Comparison of ENCODE assay signal across 8 cellular contexts in genomic region chr11:35040221-35040942, GRCh38.
DNase-seq lines count a peak whose midpoint lies in the region; ATAC-seq and TF ChIP-seq lines count a peak whose summit lies in the region.

No MANE protein-coding gene starts in this region.

- POLR2A ChIA-PET in HEK293T (lab: Yijun Ruan, JAX): no interaction called here

- H3K36me3 Mint-ChIP-seq in effector memory CD8-positive, alpha-beta T cell (ENCODE audit: insufficient read depth): peaks cover 18% of the 10 kb centered on the region

- DNase-seq in AG10803 (ENCODE audit: low read depth) (peak; percentile 68), HEK293T (ENCODE audit: extremely low spot score) (no peak), NCI-H1092 treated with DMSO at 0.1 percent for 48 hours (lab: John Stamatoyannopoulos, UW) (no peak)
- peak; percentile 58 to 70 (median 59) for DNase-seq in effector memory CD8-positive, alpha-beta T cell
- peak in 2 of 3 donors; percentile 38 to 47 for DNase-seq in stimulated activated CD4-positive, alpha-beta T cell treated with anti-CD3 and anti-CD28 coated beads, TNF-alpha, amount 100 ng/mL, for 1 hour (ENCODE audit: low read depth in 3 of 3, low spot score in 1 of 3)

- no peaks in the 10 kb centered on the region for H3K27me3 Mint-ChIP-seq in effector memory CD8-positive, alpha-beta T cell

- H3K4me3 Mint-ChIP-seq in effector memory CD8-positive, alpha-beta T cell: peak overlapping the region; percentile 62 to 78

- ATAC-seq in GM19397 (IDR thresholded peaks at IDR 0.05; ENCODE audit: unreplicated experiment) (peak; percentile 60), HG03457 (IDR thresholded peaks at IDR 0.05; ENCODE audit: unreplicated experiment) (peak; percentile 61)
- ATAC-seq in activated CD4-positive, CD25-positive, alpha-beta regulatory T cell treated with anti-CD3 and anti-CD28 coated beads, Interleukin-2, amount 50 U/mL, for 24 hours: peak; percentile 89 to 92
- ATAC-seq in effector memory CD8-positive, alpha-beta T cell (replicated peaks): peak; percentile 86

- CTCF ChIA-PET in HEK293T (lab: Yijun Ruan, JAX): no interaction called here

- H3K27ac Mint-ChIP-seq in effector memory CD8-positive, alpha-beta T cell: peak overlapping the region; percentile 91 to 98

- no peaks in the 10 kb centered on the region for H3K9me3 Mint-ChIP-seq in effector memory CD8-positive, alpha-beta T cell

- no peak overlapping the region for H3K4me3 ChIP-seq in AG10803 (ENCODE audit: low read length)

- TF ChIP-seq CTCF in AG10803 (conservative IDR thresholded peaks at IDR 0.05; ENCODE audit: low read length): no peak

- H3K4me1 Mint-ChIP-seq in effector memory CD8-positive, alpha-beta T cell (ENCODE audit: low read depth in 2 of 2): peaks cover 20 to 33% of the 10 kb centered on the region in 2 donors

TF ChIP-seq in HEK293T, 16 proteins besides CTCF, POLR2A, EP300 and RAD21:
- TF ChIP-seq SP1 (IDR thresholded peaks at IDR 0.05) (no peak), ARNT (IDR thresholded peaks at IDR 0.05) (no peak), BHLHE40 (IDR thresholded peaks at IDR 0.05; ENCODE audit: borderline replicate concordance) (no peak), L3MBTL2 (conservative IDR thresholded peaks at IDR 0.05) (no peak), CTBP1 (IDR thresholded peaks at IDR 0.05; ENCODE audit: borderline replicate concordance) (no peak), FOXK2 (IDR thresholded peaks at IDR 0.05) (no peak), FOXA1 (IDR thresholded peaks at IDR 0.05) (no peak), NFRKB (IDR thresholded peaks at IDR 0.05) (no peak), SUZ12 (IDR thresholded peaks at IDR 0.05) (no peak), LEF1 (IDR thresholded peaks at IDR 0.05; ENCODE audit: borderline replicate concordance) (no peak), FOXM1 (IDR thresholded peaks at IDR 0.05; ENCODE audit: borderline replicate concordance) (no peak), ZNF384 (IDR thresholded peaks at IDR 0.05) (no peak), TARDBP (IDR thresholded peaks at IDR 0.05) (no peak), HDGF (IDR thresholded peaks at IDR 0.05; ENCODE audit: borderline replicate concordance) (no peak), ELF4 (IDR thresholded peaks at IDR 0.05) (no peak)
- TF ChIP-seq, protein P1, sequence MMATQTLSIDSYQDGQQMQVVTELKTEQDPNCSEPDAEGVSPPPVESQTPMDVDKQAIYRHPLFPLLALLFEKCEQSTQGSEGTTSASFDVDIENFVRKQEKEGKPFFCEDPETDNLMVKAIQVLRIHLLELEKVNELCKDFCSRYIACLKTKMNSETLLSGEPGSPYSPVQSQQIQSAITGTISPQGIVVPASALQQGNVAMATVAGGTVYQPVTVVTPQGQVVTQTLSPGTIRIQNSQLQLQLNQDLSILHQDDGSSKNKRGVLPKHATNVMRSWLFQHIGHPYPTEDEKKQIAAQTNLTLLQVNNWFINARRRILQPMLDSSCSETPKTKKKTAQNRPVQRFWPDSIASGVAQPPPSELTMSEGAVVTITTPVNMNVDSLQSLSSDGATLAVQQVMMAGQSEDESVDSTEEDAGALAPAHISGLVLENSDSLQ (IDR thresholded peaks at IDR 0.05): no peak

Comparison
In these comparisons a context has a peak if more than half of its experiments do, and no peak if none do; other contexts are left out.
1. DNase-seq: peak in AG10803 (single experiment), effector memory CD8-positive, alpha-beta T cell (3 of 3) and stimulated activated CD4-positive, alpha-beta T cell treated with anti-CD3 and anti-CD28 coated beads, TNF-alpha, amount 100 ng/mL, for 1 hour (2 of 3); none in HEK293T (single experiment) and NCI-H1092 treated with DMSO at 0.1 percent for 48 hours (single experiment).
2. Peak in every context shown above with its lines, with median percentiles within 50 percentile points of each other: ATAC-seq.